ENCODE assay signal across 26 cellular contexts in the genomic region with DNA sequence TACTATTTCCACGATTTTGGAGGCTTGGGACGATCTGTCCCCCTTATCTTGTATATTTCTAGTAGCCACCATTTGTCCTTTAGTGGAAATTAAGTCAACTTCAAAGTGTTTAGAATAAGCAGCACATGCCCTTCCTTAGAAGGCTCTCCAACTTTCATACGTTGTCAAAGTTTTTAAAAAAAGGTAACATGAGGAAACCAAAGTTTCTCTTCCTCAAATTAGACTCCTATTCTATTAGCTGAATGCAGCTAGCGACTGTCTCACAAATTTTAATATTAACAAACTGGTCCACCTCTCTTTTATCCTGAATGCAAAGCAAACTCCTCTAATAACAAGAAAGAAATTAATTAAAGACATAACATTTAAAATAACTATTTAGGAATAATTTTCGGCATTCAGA. TPM values are rescaled to one million over a fixed set of nuclear protein-coding genes. Genes with fewer than 3 reads are reported as not detected.
DNase-seq lines count a peak whose midpoint lies in the region; ATAC-seq, FAIRE-seq and TF ChIP-seq lines count a peak whose summit lies in the region.
"Had no signal": no experiment of that assay in that cellular context is flagged by ENCODE, and none has a peak within 500 bp of the region (broad histone marks: within the 10 kb centered on the region; RNA-seq: fewer than 3 reads in every experiment).

No MANE protein-coding gene starts in this region.

- H3K4me1 ChIP-seq in BLaER1 (peaks cover 29% of the 10 kb centered on the region), DOHH2 (ENCODE audit: control insufficient read depth, low read length) (peaks cover 18% of the 10 kb centered on the region), GM12878 (ENCODE audit: control insufficient read depth, insufficient read depth, low read length) (peaks cover 16% of the 10 kb centered on the region)
- H3K4me1 ChIP-seq: A549, BE2C had no signal

- H4K20me1 ChIP-seq in BLaER1 (peaks cover 73% of the 10 kb centered on the region), DOHH2 (ENCODE audit: control insufficient read depth, insufficient read depth, low read depth, low read length) (no peaks in the 10 kb centered on the region), GM12878 (ENCODE audit: control insufficient read depth, insufficient read depth) (no peaks in the 10 kb centered on the region)

- H3K27me3 Mint-ChIP-seq in naive B cell = no peaks in the 10 kb centered on the region

- H3K9me3 Mint-ChIP-seq in naive B cell = peaks cover 3 to 13% (median 11%) of the 10 kb centered on the region in 7 donors

- no peak for TF ChIP-seq RAD21 in GM12878 (IDR thresholded peaks at IDR 0.05; ENCODE audit: insufficient read depth, low read depth, low read length)

- no peak for ATAC-seq in GM12878
- ATAC-seq in naive B cell (ENCODE audit: low read depth in 2 of 2) = peak; percentile 58 to 59
- ATAC-seq: A549; CD8-positive, alpha-beta T cell; K562; PC-3 had no signal

- H3F3A ChIP-seq in DOHH2 (ENCODE audit: control insufficient read depth, insufficient read depth) = peaks cover 2% of the 10 kb centered on the region; the same call in 1 of the 2 replicates

- no peak for DNase-seq in GM12878 (ENCODE audit: low read depth, low spot score)
- no peak for DNase-seq in naive B cell
- no peak for DNase-seq in superior temporal gyrus (ENCODE audit: extremely low spot score)
- DNase-seq in NCI-H524 (lab: John Stamatoyannopoulos, UW) = no peak
- no peak for DNase-seq in epidermal melanocyte (ENCODE audit: insufficient read length, low spot score)
- DNase-seq in NCI-H510A (lab: John Stamatoyannopoulos, UW) = no peak
- DNase-seq: BE2C; CD8-positive, alpha-beta T cell; DND-41; GOT3; HCEC 1CT; MM.1S; NCI-H1048; NCI-H1436; NCI-H187 treated with DMSO at 0.1 percent for 48 hours; NCI-H2227 treated with DMSO at 0.1 percent for 48 hours; NCI-H510A treated with DMSO at 0.1 percent for 48 hours; NCI-H774; NK-92 treated with Interleukin-12 subunit alpha and Interleukin-12 subunit beta, amount 100 ng/mL, for 24 hours; PC-3; SHP77 treated with DMSO at 0.1 percent for 48 hours had no signal

- no TSS peak for BruUV-seq in GM12878 (replicated peaks; lab: Mats Ljungman, UMichigan)

- H3K36me3 Mint-ChIP-seq in naive B cell = peaks cover 8 to 17% of the 10 kb centered on the region in 2 donors

- peak overlapping the region; percentile 15; the same call in 1 of the 2 replicates for H3K9ac ChIP-seq in BLaER1
- no peak overlapping the region for H3K9ac ChIP-seq in GM12878 (ENCODE audit: control insufficient read depth, insufficient read depth, low read length)

- intact Hi-C loops in GM12878 (cut with micrococcal nuclease; ENCODE audit: unreplicated experiment) = no loop called here

- H3K4me3 ChIP-seq in BLaER1 (no peak overlapping the region), DOHH2 (ENCODE audit: low read length) (0 out of 2 replicates have a peak overlapping the region, but pooled peaks have one; percentile 7), GM12878 (no peak overlapping the region)
- H3K4me3 ChIP-seq: A549, K562, SK-N-MC had no signal

- H3K4me1 Mint-ChIP-seq in naive B cell = peaks cover 17 to 39% (median 31%) of the 10 kb centered on the region in 3 donors

- CTCF ChIA-PET in GM12878 (lab: Yijun Ruan, JAX) = no interaction called here

- FAIRE-seq in GM12878 (lab: Jason Lieb, UNC) = no peak
- FAIRE-seq: A549, K562 had no signal

- peaks cover 78% of the 10 kb centered on the region for H3K36me3 ChIP-seq in BLaER1
- H3K36me3 ChIP-seq in DOHH2 (ENCODE audit: control insufficient read depth, low read length) = peaks cover 43% of the 10 kb centered on the region
- peaks cover 9 to 14% of the 10 kb centered on the region in 2 experiments for H3K36me3 ChIP-seq in GM12878 (ENCODE audit: control insufficient read depth in 2 of 2, insufficient read depth in 2 of 2, low read length in 1 of 2)
- H3K36me3 ChIP-seq: BE2C had no signal

- TF ChIP-seq CTCF in DOHH2 (IDR thresholded peaks at IDR 0.05; ENCODE audit: low read depth, low read length, poor library complexity, severe bottlenecking) = no peak
- TF ChIP-seq CTCF in GM12878 (IDR thresholded peaks at IDR 0.05 in 2 of 3, conservative IDR thresholded peaks at IDR 0.05 in 1 of 3; ENCODE audit: control insufficient read depth in 2 of 3, extremely low read depth in 1 of 3, insufficient read depth in 1 of 3, low read depth in 3 of 3, low read length in 3 of 3) = no peak

- POLR2A ChIA-PET in GM12878 (lab: Charles Lee) = no interaction called here

- H3K4me2 ChIP-seq in BLaER1 (peak overlapping the region; percentile 37; the same call in 1 of the 2 replicates), DOHH2 (ENCODE audit: low read length) (peak overlapping the region; percentile 10), GM12878 (ENCODE audit: control insufficient read depth, insufficient read depth) (peak overlapping the region; percentile 44; the same call in 1 of the 2 replicates)
- H3K4me2 ChIP-seq: A549 had no signal

- peak overlapping the region in 3 of 6 donors; percentile 50 to 70 (median 70) for H3K27ac Mint-ChIP-seq in naive B cell

- TF ChIP-seq POLR2A in GM12878 (IDR thresholded peaks at IDR 0.05; ENCODE audit: low read depth, low read length) = no peak

- SMC1A ChIA-PET in GM12878 (lab: Charles Lee; ENCODE audit: uncharacterized antibody, unreplicated experiment) = interaction anchor here (0.9 kb wide), 1 partner anchor 35 kb away, joined by 3 read pairs; no protein-coding TSS in a partner anchor

- RAD21 ChIA-PET in GM12878 (lab: Charles Lee; ENCODE audit: unreplicated experiment) = interaction anchor here (0.8 kb wide), 1 partner anchor 35 kb away, joined by 3 read pairs; a partner anchor contains a TSS

- no peak overlapping the region for H3K27ac ChIP-seq in BLaER1
- no peak overlapping the region; the same call in 1 of the 2 replicates for H3K27ac ChIP-seq in DOHH2 (ENCODE audit: low read depth, low read length)
- H3K27ac ChIP-seq in GM12878 (ENCODE audit: control insufficient read depth, insufficient read depth) = no peak overlapping the region
- H3K27ac ChIP-seq: A549, SK-N-MC had no signal

- H3K27me3 ChIP-seq in BLaER1 = no peaks in the 10 kb centered on the region
- H3K27me3 ChIP-seq in DOHH2 (ENCODE audit: control insufficient read depth, low read length) = no peaks in the 10 kb centered on the region
- no peaks in the 10 kb centered on the region for H3K27me3 ChIP-seq in GM12878 (replicated peaks in 1 of 2; ENCODE audit: control insufficient read depth in 2 of 2, insufficient read depth in 2 of 2, low read length in 1 of 2)
- H3K27me3 ChIP-seq: BE2C had no signal

- in situ Hi-C loops in GM12878 (cut with MboI) = no loop called here

- H3K9me2 ChIP-seq in DOHH2 (replicated peaks; ENCODE audit: control insufficient read depth, low read length) = no peaks in the 10 kb centered on the region

- H3K4me3 Mint-ChIP-seq in naive B cell = peak overlapping the region in 3 of 8 donors; percentile 24 to 46 (median 40)
- H3K4me3 Mint-ChIP-seq: CD8-positive, alpha-beta T cell had no signal

- peaks cover 7% of the 10 kb centered on the region for H3K9me3 ChIP-seq in BLaER1
- H3K9me3 ChIP-seq in DOHH2 (ENCODE audit: control insufficient read depth, insufficient read depth, low read length) = no peaks in the 10 kb centered on the region
- no peaks in the 10 kb centered on the region; the same call in 2 of the 3 replicates for H3K9me3 ChIP-seq in GM12878 (replicated peaks; ENCODE audit: control insufficient read depth, insufficient read depth, low read length)
- H3K9me3 ChIP-seq: A549, BE2C had no signal

- TF ChIP-seq EP300 in GM12878 (IDR thresholded peaks at IDR 0.05; ENCODE audit: borderline replicate concordance in 1 of 2, control insufficient read depth in 1 of 2, low read depth in 2 of 2, low read length in 2 of 2) = no peak

- peaks cover 59% of the 10 kb centered on the region for H3K79me2 ChIP-seq in DOHH2 (ENCODE audit: control insufficient read depth, low read length)
- peaks cover 12% of the 10 kb centered on the region for H3K79me2 ChIP-seq in GM12878 (ENCODE audit: control insufficient read depth, insufficient read depth, low read length)

- 38% methylated on average over 5 of the region's 5 CpGs for WGBS in GM12878 (ENCODE audit: insufficient coverage, insufficient replicate concordance, low lambda C conversion rate, missing lambda C conversion rate)

- H2AFZ ChIP-seq in GM12878 (ENCODE audit: control insufficient read depth, low read depth, low read length) = no peak overlapping the region

RNA-seq across cellular contexts. Expression of a gene that starts 6.9 kb away (rescaled TPM):
- 22.6 and 23.8 TPM in 2 replicates for total RNA-seq in GM12878 (2013; cell fraction: nucleolus; rRNA removed)
- total RNA-seq in GM12878 (2014; rRNA removed) (25.0 and 28.3 TPM in 2 replicates), GM12878 (2014; rRNA removed; fragmentation: Illumina TruSeq; extraction: Trizol) (19.9 and 21.3 TPM in 2 replicates), GM12878 (2021) (16.9 and 18.6 TPM in 2 replicates)
- 17.9 TPM for polyA plus RNA-seq in GM12878 (2011; ENCODE audit: low read depth)
- polyA plus RNA-seq in GM12878 (2011; rRNA removed) (34.3 and 35.3 TPM in 2 replicates), GM12878 (2014; fragmentation: Illumina TruSeq; extraction: Trizol) (25.8 TPM in 2 replicates), GM12878 (2014; fragmentation: Nextera tagmentation; extraction: Ambion mirVana) (10 to 100 TPM; 17.5 to 20.9 TPM), GM12878 (2014; rRNA removed) (25.1 and 26.0 TPM in 2 replicates), GM12878 (2016; fragmentation: Nextera tagmentation; extraction: Ambion mirVana) (10 to 100 TPM; 32.2 to 35.4 TPM), naive B cell (ENCODE audit: low read depth in 6 of 6) (10 to 100 TPM; 13.6 to 27.9 (median 21.9) TPM)
- polyA plus RNA-seq in GM12878 (2011; cell fraction: cytosol; rRNA removed) = 41.9 and 43.6 TPM in 2 replicates
- 43.0 and 43.7 TPM in 2 replicates for polyA plus RNA-seq in GM12878 (2011; cell fraction: nucleus; rRNA removed)
- 21.0 and 21.5 TPM in 2 replicates for polyA plus RNA-seq in GM12878 (2012)
- 21.4 and 22.7 TPM in 2 replicates for polyA minus RNA-seq in GM12878 (2011; rRNA and poly(A)+ RNA removed)
- polyA minus RNA-seq in GM12878 (2011; cell fraction: cytosol; rRNA and poly(A)+ RNA removed) = 13.2 and 16.3 TPM in 2 replicates
- polyA minus RNA-seq in GM12878 (2011; cell fraction: nucleus; rRNA and poly(A)+ RNA removed) = 8.2 and 12.7 TPM in 2 replicates

RNA-seq across cellular contexts. Expression of a gene that starts 35.9 kb away (rescaled TPM):
- 20.3 and 23.2 TPM in 2 replicates for total RNA-seq in GM12878 (2013; cell fraction: nucleolus; rRNA removed)
- 8.5 and 10.0 TPM in 2 replicates for total RNA-seq in GM12878 (2014; rRNA removed)
- total RNA-seq in GM12878 (2014; rRNA removed; fragmentation: Illumina TruSeq; extraction: Trizol) = 5.5 and 6.2 TPM in 2 replicates
- 7.7 and 8.3 TPM in 2 replicates for total RNA-seq in GM12878 (2021)
- polyA plus RNA-seq in GM12878 (2011; ENCODE audit: low read depth) = 3.0 TPM
- 8.8 and 10.7 TPM in 2 replicates for polyA plus RNA-seq in GM12878 (2011; rRNA removed)
- polyA plus RNA-seq in GM12878 (2011; cell fraction: cytosol; rRNA removed) = 8.2 and 9.4 TPM in 2 replicates
- 8.1 and 13.3 TPM in 2 replicates for polyA plus RNA-seq in GM12878 (2011; cell fraction: nucleus; rRNA removed)
- 4.1 and 6.2 TPM in 2 replicates for polyA plus RNA-seq in GM12878 (2012)
- polyA plus RNA-seq in GM12878 (2014; fragmentation: Illumina TruSeq; extraction: Trizol) = 6.8 and 7.4 TPM in 2 replicates
- 1 to 10 TPM; 2.7 to 3.7 TPM for polyA plus RNA-seq in GM12878 (2014; fragmentation: Nextera tagmentation; extraction: Ambion mirVana)
- 10.7 and 12.0 TPM in 2 replicates for polyA plus RNA-seq in GM12878 (2014; rRNA removed)
- polyA plus RNA-seq in GM12878 (2016; fragmentation: Nextera tagmentation; extraction: Ambion mirVana) = 1 to 10 TPM; 3.2 to 5.3 TPM
- polyA minus RNA-seq in GM12878 (2011; rRNA and poly(A)+ RNA removed) = 2.9 and 5.0 TPM in 2 replicates
- polyA minus RNA-seq in GM12878 (2011; cell fraction: cytosol; rRNA and poly(A)+ RNA removed) = 2.5 and 3.0 TPM in 2 replicates
- 3.9 and 4.4 TPM in 2 replicates for polyA minus RNA-seq in GM12878 (2011; cell fraction: nucleus; rRNA and poly(A)+ RNA removed)
- polyA plus RNA-seq in naive B cell (ENCODE audit: low read depth in 6 of 6) = 10 to 100 TPM in 1 of 6 donors, 1 to 10 TPM in 5; 2.7 to 10.2 (median 7.3) TPM

RNA-seq across cellular contexts. Expression of a gene that starts 36.2 kb away (rescaled TPM):
- total RNA-seq in GM12878 (2013; cell fraction: nucleolus; rRNA removed) = 81.2 and 92.0 TPM in 2 replicates
- total RNA-seq in GM12878 (2014; rRNA removed) (14.9 and 19.1 TPM in 2 replicates), GM12878 (2014; rRNA removed; fragmentation: Illumina TruSeq; extraction: Trizol) (8.6 and 10.5 TPM in 2 replicates), GM12878 (2021) (34.8 and 35.5 TPM in 2 replicates)
- polyA plus RNA-seq in GM12878 (2011; ENCODE audit: low read depth) = 5.6 TPM
- polyA plus RNA-seq in GM12878 (2011; rRNA removed) (28.8 and 35.7 TPM in 2 replicates), GM12878 (2014; fragmentation: Illumina TruSeq; extraction: Trizol) (19.6 and 27.1 TPM in 2 replicates), GM12878 (2014; fragmentation: Nextera tagmentation; extraction: Ambion mirVana) (10 to 100 TPM in 1 of 2 experiments, 1 to 10 TPM in 1; 7.2 to 11.3 TPM), GM12878 (2014; rRNA removed) (15.8 and 23.5 TPM in 2 replicates), GM12878 (2016; fragmentation: Nextera tagmentation; extraction: Ambion mirVana) (10 to 100 TPM; 31.9 to 33.0 TPM), naive B cell (ENCODE audit: low read depth in 6 of 6) (10 to 100 TPM in 5 of 6 donors, 1 to 10 TPM in 1; 8.1 to 34.6 (median 17.5) TPM)
- polyA plus RNA-seq in GM12878 (2011; cell fraction: cytosol; rRNA removed) = 21.2 and 24.4 TPM in 2 replicates
- polyA plus RNA-seq in GM12878 (2011; cell fraction: nucleus; rRNA removed) = 62.8 and 65.9 TPM in 2 replicates
- polyA plus RNA-seq in GM12878 (2012) = 15.9 and 16.8 TPM in 2 replicates
- polyA minus RNA-seq in GM12878 (2011; rRNA and poly(A)+ RNA removed) = 35.9 and 40.9 TPM in 2 replicates
- polyA minus RNA-seq in GM12878 (2011; cell fraction: cytosol; rRNA and poly(A)+ RNA removed) = 14.2 and 25.8 TPM in 2 replicates
- polyA minus RNA-seq in GM12878 (2011; cell fraction: nucleus; rRNA and poly(A)+ RNA removed) = 16.7 and 27.8 TPM in 2 replicates
